Comparison of ENCODE assay signal across 17 cellular contexts in genomic region chr18:42092848-42093247, GRCh38.
A peak's percentile ranks its signal among the peaks of the same experiment; 100 is the strongest.
DNase-seq lines count a peak whose midpoint lies in the region; ATAC-seq, FAIRE-seq and TF ChIP-seq lines count a peak whose summit lies in the region.
"Had no signal": no experiment of that assay in that cellular context is flagged by ENCODE, and none has a peak within 500 bp of the region (broad histone marks: within the 10 kb centered on the region; RNA-seq: fewer than 3 reads in every experiment).

No MANE protein-coding gene starts in this region.

- peak; percentile 37 for ATAC-seq in left lobe of liver
- no peak for ATAC-seq in GM18517 (IDR thresholded peaks at IDR 0.05; ENCODE audit: unreplicated experiment)

- no peak for TF ChIP-seq CTCF in AG10803 (conservative IDR thresholded peaks at IDR 0.05; ENCODE audit: low read length)
- TF ChIP-seq CTCF in D721Med (IDR thresholded peaks at IDR 0.05; ENCODE audit: insufficient read depth, missing control alignments): no peak

- FAIRE-seq in D721Med (lab: Jason Lieb, UNC): peak; percentile 64
- FAIRE-seq: A204.1 had no signal

- H3K4me3 ChIP-seq in AG10803 (ENCODE audit: low read length): no peak overlapping the region
- H3K4me3 ChIP-seq: GM23248, HAP-1 had no signal

- peak; percentile 29 for DNase-seq in AG10803 (ENCODE audit: low read depth)
- no peak for DNase-seq in D721Med (ENCODE audit: insufficient read length, low spot score)
- DNase-seq in fibroblast of gingiva (ENCODE audit: low read depth): peak; percentile 28
- no peak for DNase-seq in left lobe of liver (ENCODE audit: low spot score)
- DNase-seq in mucosa of gallbladder (ENCODE audit: low spot score): no peak
- no peak for DNase-seq in kidney glomerular epithelial cell (lab: John Stamatoyannopoulos, UW)
- DNase-seq: ACHN; AML-193; Caco-2; CD4-positive, alpha-beta T cell; DMS153; DMS79; GDM1; GM23248 had no signal

Comparison
In these comparisons a context has a peak if more than half of its experiments do, and no peak if none do; other contexts are left out.
1. DNase-seq: peak in AG10803 (single experiment) and fibroblast of gingiva (single experiment); none in D721Med (single experiment), left lobe of liver (single experiment), mucosa of gallbladder (single experiment) and kidney glomerular epithelial cell (single experiment).